ENCODE assay signal across 29 cellular contexts in genomic region chr2:62151306-62151638, GRCh38. TPM values are rescaled to one million over a fixed set of nuclear protein-coding genes. Genes with fewer than 3 reads are reported as not detected.
DNase-seq lines count a peak whose midpoint lies in the region; ATAC-seq and TF ChIP-seq lines count a peak whose summit lies in the region.
"Had no signal": no experiment of that assay in that cellular context is flagged by ENCODE, and none has a peak within 500 bp of the region (broad histone marks: within the 10 kb centered on the region; RNA-seq: fewer than 3 reads in every experiment).

No MANE protein-coding gene starts in this region.

- H3K79me2 ChIP-seq in Loucy (ENCODE audit: insufficient read depth, low read length): peaks cover 33% of the 10 kb centered on the region
- no peaks in the 10 kb centered on the region for H3K79me2 ChIP-seq in hepatocyte
- H3K79me2 ChIP-seq in Karpas-422 (ENCODE audit: low read length): no peaks in the 10 kb centered on the region

- peaks cover 0 to 8% (median 4%) of the 10 kb centered on the region in 7 donors for H3K9me3 Mint-ChIP-seq in naive B cell
- H3K9me3 Mint-ChIP-seq: activated T-helper 17 cell treated with anti-CD3 and anti-CD28 coated beads, Interleukin-2, amount 50 U/mL, for 72 hours; type B pancreatic cell had no signal

- H3F3A ChIP-seq in Loucy (ENCODE audit: low read depth): 0 out of 2 replicates have a peak, but pooled peaks cover 2% of the 10 kb centered on the region

- no peak for TF ChIP-seq CTCF in Loucy (conservative IDR thresholded peaks at IDR 0.05; ENCODE audit: low read length)
- no peak for TF ChIP-seq CTCF in cardiac muscle cell (IDR thresholded peaks at IDR 0.05; ENCODE audit: low read depth, low read length)
- TF ChIP-seq CTCF in hepatocyte (IDR thresholded peaks at IDR 0.05; ENCODE audit: poor library complexity): no peak

- H3K36me3 Mint-ChIP-seq in naive B cell: no peaks in the 10 kb centered on the region

- H3K9me2 ChIP-seq in Loucy (replicated peaks; ENCODE audit: low read depth, low read length) (no peaks in the 10 kb centered on the region), hepatocyte (replicated peaks; ENCODE audit: insufficient read depth) (no peaks in the 10 kb centered on the region), Karpas-422 (replicated peaks; ENCODE audit: insufficient read depth, low read length) (no peaks in the 10 kb centered on the region)

- ATAC-seq in naive B cell (ENCODE audit: low read depth in 2 of 2): no peak
- ATAC-seq: activated T-helper 17 cell treated with anti-CD3 and anti-CD28 coated beads, Interleukin-2, amount 50 U/mL, for 72 hours; left lobe of liver; naive thymus-derived CD4-positive, alpha-beta T cell; T-cell had no signal

- H3K27me3 ChIP-seq in Loucy (ENCODE audit: insufficient read depth, low read length, poor library complexity, severe bottlenecking): no peaks in the 10 kb centered on the region
- H3K27me3 ChIP-seq in cardiac muscle cell: no peaks in the 10 kb centered on the region
- no peaks in the 10 kb centered on the region for H3K27me3 ChIP-seq in hepatocyte
- H3K27me3 ChIP-seq in Karpas-422 (ENCODE audit: low read length): no peaks in the 10 kb centered on the region
- H3K27me3 ChIP-seq: breast epithelium, esophagus muscularis mucosa, foreskin keratinocyte, SJCRH30 had no signal

- H2AFZ ChIP-seq in Loucy (ENCODE audit: low read length) (no peak overlapping the region), hepatocyte (no peak overlapping the region), Karpas-422 (ENCODE audit: low read length) (no peak overlapping the region)

- no peaks in the 10 kb centered on the region for H3K27me3 Mint-ChIP-seq in naive B cell
- H3K27me3 Mint-ChIP-seq: activated T-helper 17 cell treated with anti-CD3 and anti-CD28 coated beads, Interleukin-2, amount 50 U/mL, for 72 hours; CD4-positive, alpha-beta T cell; naive thymus-derived CD4-positive, alpha-beta T cell; T-cell; type B pancreatic cell had no signal

- peak overlapping the region in 4 of 6 donors; percentile 64 to 94 (median 76) for H3K27ac Mint-ChIP-seq in naive B cell
- H3K27ac Mint-ChIP-seq: activated T-helper 17 cell treated with anti-CD3 and anti-CD28 coated beads, Interleukin-2, amount 50 U/mL, for 72 hours; CD4-positive, alpha-beta T cell; endodermal cell; T-cell; type B pancreatic cell had no signal

- no peaks in the 10 kb centered on the region for H4K20me1 ChIP-seq in Loucy (ENCODE audit: insufficient read depth, low read length, poor library complexity, severe bottlenecking)
- H4K20me1 ChIP-seq in hepatocyte (ENCODE audit: insufficient read depth, poor library complexity, severe bottlenecking): no peaks in the 10 kb centered on the region
- no peaks in the 10 kb centered on the region for H4K20me1 ChIP-seq in Karpas-422 (ENCODE audit: insufficient read depth, low read depth, low read length)

- WGBS in hepatocyte (ENCODE audit: low lambda C conversion rate, missing lambda C conversion rate): 82% methylated on average over 4 of the region's 4 CpGs

- H3K9me3 ChIP-seq in Loucy (ENCODE audit: insufficient read depth, low read depth, low read length) (peaks cover 6% of the 10 kb centered on the region; the same call in 1 of the 2 replicates), cardiac muscle cell (ENCODE audit: low read depth) (no peaks in the 10 kb centered on the region), hepatocyte (ENCODE audit: low read depth) (no peaks in the 10 kb centered on the region), Karpas-422 (ENCODE audit: low read length) (peaks cover 4% of the 10 kb centered on the region)

- peak; percentile 25 for DNase-seq in Ammon's horn (ENCODE audit: low spot score)
- peak in 1 of 2 donors; percentile 20 for DNase-seq in cardiac muscle cell (ENCODE audit: low read depth in 1 of 2, low spot score in 1 of 2)
- DNase-seq in naive B cell: no peak
- no peak for DNase-seq in NCI-H2171 treated with DMSO at 0.1 percent for 48 hours (lab: John Stamatoyannopoulos, UW)
- DNase-seq in hepatocyte (ENCODE audit: low spot score): no peak
- DNase-seq in SHP77 (lab: John Stamatoyannopoulos, UW): no peak
- DNase-seq in Karpas-422: no peak
- DNase-seq: activated CD4-positive, alpha-beta T cell treated with anti-CD3 and anti-CD28 coated beads, Interleukin-2, amount 50 U/mL, for 4 hours; activated CD4-positive, CD25-positive, alpha-beta regulatory T cell; activated CD8-positive, alpha-beta memory T cell treated with anti-CD3 and anti-CD28 coated beads, Interleukin-2, amount 50 U/mL, for 48 hours; activated naive CD4-positive, alpha-beta T cell treated with anti-CD3 and anti-CD28 coated beads, Interleukin-2, amount 50 U/mL, for 16 hours; CD4-positive, alpha-beta T cell; endodermal cell; HCEC 1CT; naive thymus-derived CD4-positive, alpha-beta T cell; NCI-H1092; NCI-H187 treated with DMSO at 0.1 percent for 48 hours; NCI-H526; SJCRH30; T-cell had no signal

- H3K36me3 ChIP-seq in Loucy (ENCODE audit: insufficient read depth, low read length) (no peaks in the 10 kb centered on the region), cardiac muscle cell (no peaks in the 10 kb centered on the region), hepatocyte (replicated peaks; ENCODE audit: insufficient read depth, low read depth) (no peaks in the 10 kb centered on the region), Karpas-422 (ENCODE audit: insufficient read depth, low read length) (no peaks in the 10 kb centered on the region)
- H3K36me3 ChIP-seq: breast epithelium, SJCRH30 had no signal

- peaks cover 13 to 16% (median 14%) of the 10 kb centered on the region in 3 donors for H3K4me1 Mint-ChIP-seq in naive B cell
- H3K4me1 Mint-ChIP-seq: activated T-helper 17 cell treated with anti-CD3 and anti-CD28 coated beads, Interleukin-2, amount 50 U/mL, for 72 hours had no signal

- H3K27ac ChIP-seq in cardiac muscle cell: peak overlapping the region; percentile 59
- H3K27ac ChIP-seq in hepatocyte: no peak overlapping the region
- H3K27ac ChIP-seq in Karpas-422 (ENCODE audit: low read length): no peak overlapping the region
- H3K27ac ChIP-seq: esophagus muscularis mucosa, HL-60, SJCRH30, skin epidermis had no signal

- H3K9ac ChIP-seq in Loucy (ENCODE audit: low read depth, low read length, poor library complexity, severe bottlenecking) (peak overlapping the region; percentile 15), Karpas-422 (ENCODE audit: low read length) (no peak overlapping the region)

- H3K4me2 ChIP-seq in Loucy (ENCODE audit: low read depth, low read length, poor library complexity, severe bottlenecking) (no peak overlapping the region), hepatocyte (no peak overlapping the region), Karpas-422 (ENCODE audit: low read depth, low read length, poor library complexity, severe bottlenecking) (no peak overlapping the region)

- no peak overlapping the region for H3K4me3 Mint-ChIP-seq in naive B cell
- H3K4me3 Mint-ChIP-seq: activated T-helper 17 cell treated with anti-CD3 and anti-CD28 coated beads, Interleukin-2, amount 50 U/mL, for 72 hours; CD4-positive, alpha-beta T cell; endodermal cell; naive thymus-derived CD4-positive, alpha-beta T cell; T-cell; type B pancreatic cell had no signal

- H3K4me3 ChIP-seq in Loucy (ENCODE audit: low read length, poor library complexity, severe bottlenecking): no peak overlapping the region
- H3K4me3 ChIP-seq in cardiac muscle cell: no peak overlapping the region
- H3K4me3 ChIP-seq in hepatocyte: no peak overlapping the region
- no peak overlapping the region for H3K4me3 ChIP-seq in Karpas-422 (ENCODE audit: low read length)
- H3K4me3 ChIP-seq: breast epithelium, esophagus muscularis mucosa, SJCRH30, skin epidermis had no signal

- H3K4me1 ChIP-seq in Loucy (ENCODE audit: insufficient read depth, low read length, poor library complexity, severe bottlenecking) (peaks cover 35% of the 10 kb centered on the region), cardiac muscle cell (ENCODE audit: low read depth) (peaks cover 14% of the 10 kb centered on the region), hepatocyte (ENCODE audit: insufficient read depth) (no peaks in the 10 kb centered on the region), Karpas-422 (ENCODE audit: low read length) (no peaks in the 10 kb centered on the region)
- H3K4me1 ChIP-seq: SJCRH30 had no signal

RNA-seq across cellular contexts. Expression of gene B3GNT2, which starts 44.6 kb away (rescaled TPM):
- 8.9 and 11.1 TPM in 2 replicates for total RNA-seq in cardiac muscle cell
- 14.7 and 15.9 TPM in 2 replicates for polyA plus RNA-seq in cardiac muscle cell
- 10 to 100 TPM; 24.8 to 43.4 (median 36.5) TPM for polyA plus RNA-seq in naive B cell (ENCODE audit: low read depth in 6 of 6)
- 49.8 and 53.0 TPM in 2 replicates for total RNA-seq in hepatocyte
- polyA plus RNA-seq in hepatocyte: 23.9 and 30.8 TPM in 2 replicates
- 12.6 and 26.9 TPM in 2 replicates for total RNA-seq in Karpas-422 (2014; rRNA removed; shearing (Covaris generic); ENCODE audit: low replicate concordance)
